Comparison of ENCODE assay signal across 10 cellular contexts in genomic region chr22:31217890-31218287, GRCh38. TPM values are rescaled to one million over a fixed set of nuclear protein-coding genes. Genes with fewer than 3 reads are reported as not detected.
DNase-seq lines count a peak whose midpoint lies in the region; TF ChIP-seq lines count a peak whose summit lies in the region.
"Had no signal": no experiment of that assay in that cellular context is flagged by ENCODE, and none has a peak within 500 bp of the region (broad histone marks: within the 10 kb centered on the region; RNA-seq: fewer than 3 reads in every experiment).

No MANE protein-coding gene starts in this region.

- H3K4me1 ChIP-seq in muscle layer of duodenum (ENCODE audit: control insufficient read depth in 1 of 2, insufficient read depth in 2 of 2, low read length in 2 of 2): peaks cover 9 to 18% of the 10 kb centered on the region in 2 donors
- peaks cover 53 to 76% of the 10 kb centered on the region in 2 donors for H3K4me1 ChIP-seq in thyroid gland

- H3K36me3 ChIP-seq in muscle layer of duodenum (ENCODE audit: control insufficient read depth in 1 of 2, insufficient read depth in 2 of 2, low read length in 2 of 2) (no peaks in the 10 kb centered on the region), thyroid gland (no peaks in the 10 kb centered on the region)

- H3K9me3 Mint-ChIP-seq in activated naive CD4-positive, alpha-beta T cell treated with anti-CD3 and anti-CD28 coated beads for 36 hours: no peaks in the 10 kb centered on the region

- peak overlapping the region; percentile 37 for H3K27ac Mint-ChIP-seq in activated naive CD4-positive, alpha-beta T cell treated with anti-CD3 and anti-CD28 coated beads for 36 hours

- no peak for TF ChIP-seq CTCF in choroid plexus epithelial cell (conservative IDR thresholded peaks at IDR 0.05; ENCODE audit: low read depth, low read length)
- TF ChIP-seq CTCF in thyroid gland (IDR thresholded peaks at IDR 0.05): no peak

- no peak overlapping the region for H3K4me3 Mint-ChIP-seq in activated naive CD4-positive, alpha-beta T cell treated with anti-CD3 and anti-CD28 coated beads for 36 hours

- H3K9me3 ChIP-seq in muscle layer of duodenum (ENCODE audit: control insufficient read depth in 1 of 2, low read length in 2 of 2) (no peaks in the 10 kb centered on the region), thyroid gland (no peaks in the 10 kb centered on the region)

- no peak overlapping the region for H3K4me3 ChIP-seq in choroid plexus epithelial cell (ENCODE audit: low read depth, low read length)
- H3K4me3 ChIP-seq in muscle layer of duodenum (ENCODE audit: low read depth in 1 of 2, low read length in 2 of 2): no peak overlapping the region
- no peak overlapping the region for H3K4me3 ChIP-seq in thyroid gland (replicated peaks in 1 of 3)

- peak overlapping the region; percentile 86 for H3K27ac ChIP-seq in muscle layer of duodenum (ENCODE audit: low read length)
- peak overlapping the region; percentile 75 to 88 (median 81) for H3K27ac ChIP-seq in thyroid gland

- H3K27me3 ChIP-seq in muscle layer of duodenum (ENCODE audit: low read depth, low read length): no peaks in the 10 kb centered on the region
- H3K27me3 ChIP-seq in thyroid gland: no peaks in the 10 kb centered on the region

- CTCF ChIA-PET in activated naive CD4-positive, alpha-beta T cell treated with anti-CD3 and anti-CD28 coated beads for 36 hours (lab: Charles Lee): interaction anchor here (1.1 to 2.4 kb wide), 4 partner anchors 36 to 417 kb away, joined by 3 to 10 read pairs (median 6); no protein-coding TSS in a partner anchor

- H3K4me1 Mint-ChIP-seq in activated naive CD4-positive, alpha-beta T cell treated with anti-CD3 and anti-CD28 coated beads for 36 hours (ENCODE audit: low read depth): peaks cover 48% of the 10 kb centered on the region

- no peak for TF ChIP-seq POLR2A in thyroid gland (IDR thresholded peaks at IDR 0.05)

- DNase-seq in activated naive CD4-positive, alpha-beta T cell treated with anti-CD3 and anti-CD28 coated beads for 36 hours: no peak
- no peak for DNase-seq in activated naive CD4-positive, alpha-beta T cell treated with anti-CD3 and anti-CD28 coated beads, Interleukin-2, amount 50 U/mL, for 16 hours
- peak; percentile 54 for DNase-seq in choroid plexus epithelial cell (ENCODE audit: low read depth)
- DNase-seq in thyroid gland: no peak
- DNase-seq in SHP77 (lab: John Stamatoyannopoulos, UW): no peak
- DNase-seq in C1 segment of cervical spinal cord (lab: John Stamatoyannopoulos, UW): no peak
- DNase-seq in DMS153 treated with DMSO at 0.1 percent for 48 hours (lab: John Stamatoyannopoulos, UW; ENCODE audit: unreplicated experiment): no peak
- DNase-seq: NCI-H510A; stimulated activated CD4-positive, alpha-beta T cell treated with anti-CD3 and anti-CD28 coated beads, Interleukin-4, amount 100 ng/mL, for 24 hours had no signal

- intact Hi-C loops in activated naive CD4-positive, alpha-beta T cell treated with anti-CD3 and anti-CD28 coated beads for 36 hours (cut with micrococcal nuclease): loop anchor here (10.0 kb wide), 1 partner anchor 277 kb away; the partner anchor contains the start of gene SFI1
- intact Hi-C loops in thyroid gland (cut with DNase I): no loop called here

- H3K27me3 Mint-ChIP-seq in activated naive CD4-positive, alpha-beta T cell treated with anti-CD3 and anti-CD28 coated beads for 36 hours (ENCODE audit: low read depth): no peaks in the 10 kb centered on the region

- peaks cover 13% of the 10 kb centered on the region for H3K36me3 Mint-ChIP-seq in activated naive CD4-positive, alpha-beta T cell treated with anti-CD3 and anti-CD28 coated beads for 36 hours (ENCODE audit: low read depth)

- 19 to 26% methylated on average over 2 of the region's 2 CpGs for WGBS in thyroid gland, 2 donors

RNA-seq across cellular contexts. Expression of gene LIMK2, which starts 5.8 kb away (rescaled TPM):
- total RNA-seq in activated naive CD4-positive, alpha-beta T cell treated with anti-CD3 and anti-CD28 coated beads for 36 hours: 10 to 100 TPM; 50.8 to 50.9 TPM
- 100 to 1,000 TPM in 2 of 4 donors, 10 to 100 TPM in 2; 85.0 to 123 (median 99.4) TPM for total RNA-seq in thyroid gland

RNA-seq across cellular contexts. Expression of gene RNF185, which starts 57.9 kb away (rescaled TPM):
- total RNA-seq in activated naive CD4-positive, alpha-beta T cell treated with anti-CD3 and anti-CD28 coated beads for 36 hours: 10 to 100 TPM; 11.3 to 12.3 TPM
- 10 to 100 TPM; 56.0 to 63.1 (median 58.1) TPM for total RNA-seq in thyroid gland

Comparison
In these comparisons a context has a peak if more than half of its experiments do, and no peak if none do; other contexts are left out.
1. RNA of gene RNF185, which starts 57.9 kb away (total RNA-seq): 56.0 to 63.1 TPM in thyroid gland; 11.3 to 12.3 TPM in activated naive CD4-positive, alpha-beta T cell treated with anti-CD3 and anti-CD28 coated beads for 36 hours; every median in the first group is over 4 times any median in the second.